In genomic region chr7:128537410-128537809, GRCh38 we compare ENCODE assay signal across 8 cellular contexts.
DNase-seq lines count a peak whose midpoint lies in the region; ATAC-seq and TF ChIP-seq lines count a peak whose summit lies in the region.
"Not testable (repeated sequence)": the region's sequence is repeated elsewhere in the genome, so short reads cannot be mapped to it uniquely, and the experiment has no call there.

No MANE protein-coding gene starts in this region.

- intact Hi-C loops in CD4-positive, alpha-beta T cell (cut with DNase I, micrococcal nuclease), result loop anchor here in 1 of 2 experiments (2.0 to 10.0 kb wide), 2 partner anchors 63 to 193 kb away; partner anchors contain the start of gene RBM28

- peaks cover 12% of the 10 kb centered on the region for H3K36me3 ChIP-seq in GM23248 (ENCODE audit: low read depth)
- H3K36me3 ChIP-seq in brain microvascular endothelial cell (replicated peaks); thoracic aorta: not testable (repeated sequence)
- H3K36me3 ChIP-seq in mesenchymal stem cell (ENCODE audit: control insufficient read depth in 1 of 2, insufficient read depth in 2 of 2, low read depth in 1 of 2, low read length in 2 of 2), result peaks cover 4 to 29% of the 10 kb centered on the region in 2 experiments

- peak overlapping the region; percentile 77 for H3K27ac Mint-ChIP-seq in CD4-positive, alpha-beta T cell
- peak overlapping the region; percentile 47 for H3K27ac Mint-ChIP-seq in activated CD4-positive, alpha-beta memory T cell treated with anti-CD3 and anti-CD28 coated beads, Interleukin-2, amount 10 ng/mL, durations not matched to agents 7 days and 5 days

- H3K27me3 ChIP-seq in CD4-positive, alpha-beta T cell (ENCODE audit: control insufficient read depth, insufficient read depth, low read length); GM23248 (replicated peaks; ENCODE audit: insufficient read depth); brain microvascular endothelial cell (replicated peaks); mesenchymal stem cell (ENCODE audit: control insufficient read depth in 1 of 2, insufficient read depth in 1 of 2, low read length in 2 of 2); thoracic aorta (replicated peaks; ENCODE audit: insufficient read depth): not testable (repeated sequence)

- H2BK12ac ChIP-seq in mesenchymal stem cell (ENCODE audit: low read length in 2 of 2), result not testable (repeated sequence)

- not testable (repeated sequence) for H2BK15ac ChIP-seq in mesenchymal stem cell (ENCODE audit: low read depth, poor library complexity, severe bottlenecking)

- not testable (repeated sequence) for H3K4me3 ChIP-seq in GM23248; brain microvascular endothelial cell (ENCODE audit: low read depth, low read length); fibroblast of the aortic adventitia (ENCODE audit: low read depth, low read length); mesenchymal stem cell (ENCODE audit: insufficient read depth in 1 of 2, low read depth in 1 of 2, low read length in 2 of 2); thoracic aorta

- H3K27ac ChIP-seq in CD4-positive, alpha-beta T cell (ENCODE audit: low read depth, low read length); brain microvascular endothelial cell; mesenchymal stem cell (ENCODE audit: low read length, poor library complexity, severe bottlenecking): not testable (repeated sequence)
- H3K27ac ChIP-seq in GM23248 (peak overlapping the region; percentile 48), thoracic aorta (peak overlapping the region; percentile 72 to 83)

- peaks cover 80% of the 10 kb centered on the region for H3K36me3 Mint-ChIP-seq in CD4-positive, alpha-beta T cell (ENCODE audit: low read depth)
- H3K36me3 Mint-ChIP-seq in activated CD4-positive, alpha-beta memory T cell treated with anti-CD3 and anti-CD28 coated beads, Interleukin-2, amount 10 ng/mL, durations not matched to agents 7 days and 5 days (ENCODE audit: low read depth), result peaks cover 46% of the 10 kb centered on the region

- not testable (repeated sequence) for H4K20me1 ChIP-seq in GM23248 (ENCODE audit: insufficient read depth)

- H4K8ac ChIP-seq in mesenchymal stem cell (ENCODE audit: low read length), result not testable (repeated sequence)

- DNase-seq in CD4-positive, alpha-beta T cell, result peak in 2 of 10 experiments; percentile 16 to 21
- DNase-seq in GM23248, result peak; percentile 42
- peak; percentile 21 for DNase-seq in OCI-M1 (lab: John Stamatoyannopoulos, UW)
- DNase-seq in activated CD4-positive, alpha-beta memory T cell treated with anti-CD3 and anti-CD28 coated beads, Interleukin-2, amount 10 ng/mL, durations not matched to agents 7 days and 5 days, result peak; percentile 16
- peak; percentile 28 for DNase-seq in brain microvascular endothelial cell
- DNase-seq in fibroblast of the aortic adventitia (ENCODE audit: low read depth), result peak; percentile 34
- peak; percentile 33 for DNase-seq in mesenchymal stem cell
- DNase-seq in thoracic aorta (ENCODE audit: low spot score), result not testable (repeated sequence)

- H3K23ac ChIP-seq in mesenchymal stem cell (ENCODE audit: low read length in 2 of 2), result not testable (repeated sequence)

- H4K91ac ChIP-seq in mesenchymal stem cell (ENCODE audit: low read length), result not testable (repeated sequence)

- not testable (repeated sequence) for H3K9me3 Mint-ChIP-seq in CD4-positive, alpha-beta T cell; activated CD4-positive, alpha-beta memory T cell treated with anti-CD3 and anti-CD28 coated beads, Interleukin-2, amount 10 ng/mL, durations not matched to agents 7 days and 5 days

- POLR2A ChIA-PET in CD4-positive, alpha-beta T cell (lab: Charles Lee); activated CD4-positive, alpha-beta memory T cell treated with anti-CD3 and anti-CD28 coated beads, Interleukin-2, amount 10 ng/mL, durations not matched to agents 7 days and 5 days (lab: Charles Lee): not testable (repeated sequence)

- H3K18ac ChIP-seq in mesenchymal stem cell (ENCODE audit: low read depth in 1 of 2, low read length in 2 of 2), result not testable (repeated sequence)

- peak; percentile 98 for ATAC-seq in CD4-positive, alpha-beta T cell (ENCODE audit: poor library complexity)
- ATAC-seq in thoracic aorta (ENCODE audit: insufficient number of reproducible peaks, low FRiP score, low read depth), result peak; percentile 83

- H3F3A ChIP-seq in GM23248 (ENCODE audit: insufficient read depth), result peaks cover 18% of the 10 kb centered on the region; the same call in 1 of the 2 replicates

- peaks cover 100% of the 10 kb centered on the region for H3K79me2 ChIP-seq in GM23248 (ENCODE audit: insufficient read depth)

- not testable (repeated sequence) for H2AK5ac ChIP-seq in mesenchymal stem cell (ENCODE audit: low read length, severe bottlenecking)

- H3K9me3 ChIP-seq in CD4-positive, alpha-beta T cell (ENCODE audit: control insufficient read depth, low read length); GM23248 (ENCODE audit: low read depth); mesenchymal stem cell (ENCODE audit: control insufficient read depth, low read length); thoracic aorta: not testable (repeated sequence)

- not testable (repeated sequence) for H3K9me2 ChIP-seq in GM23248 (ENCODE audit: insufficient read depth)

- not testable (repeated sequence) for H3K4me3 Mint-ChIP-seq in CD4-positive, alpha-beta T cell; activated CD4-positive, alpha-beta memory T cell treated with anti-CD3 and anti-CD28 coated beads, Interleukin-2, amount 10 ng/mL, durations not matched to agents 7 days and 5 days

- not testable (repeated sequence) for H2AFZ ChIP-seq in GM23248; mesenchymal stem cell (ENCODE audit: low read depth, low read length)

- peak overlapping the region; percentile 7 for H3K4me2 ChIP-seq in GM23248 (ENCODE audit: unreplicated experiment)
- H3K4me2 ChIP-seq in mesenchymal stem cell (ENCODE audit: low read length, poor library complexity, severe bottlenecking), result not testable (repeated sequence)

- CTCF ChIA-PET in CD4-positive, alpha-beta T cell (lab: Charles Lee), result not testable (repeated sequence)
- CTCF ChIA-PET in activated CD4-positive, alpha-beta memory T cell treated with anti-CD3 and anti-CD28 coated beads, Interleukin-2, amount 10 ng/mL, durations not matched to agents 7 days and 5 days (lab: Charles Lee), result interaction anchor here (1.3 kb wide), 1 partner anchor 62 kb away, joined by 3 read pairs; no protein-coding TSS in a partner anchor

- 33 to 34% methylated on average over 7 of the region's 7 CpGs for WGBS in GM23248 (ENCODE audit: low coverage in 1 of 2, low lambda C conversion rate in 2 of 2, missing lambda C conversion rate in 2 of 2), 2 experiments
- WGBS in mesenchymal stem cell, result 90% methylated on average over 5 of the region's 7 CpGs

- TF ChIP-seq CTCF in CD4-positive, alpha-beta T cell (IDR thresholded peaks at IDR 0.05), result peak; percentile 44
- TF ChIP-seq CTCF in brain microvascular endothelial cell (IDR thresholded peaks at IDR 0.05; ENCODE audit: low read depth, low read length, missing control alignments), result peak; percentile 55
- TF ChIP-seq CTCF in fibroblast of the aortic adventitia (IDR thresholded peaks at IDR 0.05; ENCODE audit: insufficient read depth, low read length), result peak; percentile 35
- TF ChIP-seq CTCF in thoracic aorta (IDR thresholded peaks at IDR 0.05), result peak; percentile 25

- peaks cover 15% of the 10 kb centered on the region; the same call in 1 of the 2 replicates for H3K4me1 ChIP-seq in GM23248 (ENCODE audit: insufficient read depth)
- H3K4me1 ChIP-seq in mesenchymal stem cell (ENCODE audit: control insufficient read depth, insufficient read depth, low read depth, low read length), result not testable (repeated sequence)
- peaks cover 22 to 56% of the 10 kb centered on the region in 2 donors for H3K4me1 ChIP-seq in thoracic aorta (ENCODE audit: control insufficient read depth in 1 of 2, low read depth in 2 of 2)

- in situ Hi-C loops in GM23248 (cut with MboI); brain microvascular endothelial cell (cut with HindIII; ENCODE audit: low pct_ligation_motif_present, low sequenced_read_pairs): not testable (repeated sequence)

- not testable (repeated sequence) for H3K4ac ChIP-seq in mesenchymal stem cell (ENCODE audit: low read depth in 1 of 2, low read length in 2 of 2)

- H3K27me3 Mint-ChIP-seq in CD4-positive, alpha-beta T cell; activated CD4-positive, alpha-beta memory T cell treated with anti-CD3 and anti-CD28 coated beads, Interleukin-2, amount 10 ng/mL, durations not matched to agents 7 days and 5 days: not testable (repeated sequence)

- 0 out of 2 replicates have a peak overlapping the region, but pooled peaks have one; percentile 20 for H3K9ac ChIP-seq in GM23248
- not testable (repeated sequence) for H3K9ac ChIP-seq in mesenchymal stem cell (ENCODE audit: low read length)

- H2BK120ac ChIP-seq in mesenchymal stem cell (ENCODE audit: low read depth, low read length), result not testable (repeated sequence)

- not testable (repeated sequence) for H2BK5ac ChIP-seq in mesenchymal stem cell (ENCODE audit: low read depth, low read length, poor library complexity, severe bottlenecking)

- peaks cover 47% of the 10 kb centered on the region for H3K4me1 Mint-ChIP-seq in CD4-positive, alpha-beta T cell (ENCODE audit: low read depth)
- peaks cover 38% of the 10 kb centered on the region for H3K4me1 Mint-ChIP-seq in activated CD4-positive, alpha-beta memory T cell treated with anti-CD3 and anti-CD28 coated beads, Interleukin-2, amount 10 ng/mL, durations not matched to agents 7 days and 5 days

- H3K14ac ChIP-seq in mesenchymal stem cell (ENCODE audit: low read length in 2 of 2), result not testable (repeated sequence)

- H3K79me1 ChIP-seq in mesenchymal stem cell (replicated peaks; ENCODE audit: low read length, poor library complexity, severe bottlenecking), result not testable (repeated sequence)
